In genomic region chr15:74531144-74531811, GRCh38 we compare ENCODE assay signal across 12 cellular contexts. TPM values are rescaled to one million over a fixed set of nuclear protein-coding genes. Genes with fewer than 3 reads are reported as not detected.
DNase-seq lines count a peak whose midpoint lies in the region; ATAC-seq, FAIRE-seq and TF ChIP-seq lines count a peak whose summit lies in the region.
"Had no signal": no experiment of that assay in that cellular context is flagged by ENCODE, and none has a peak within 500 bp of the region (broad histone marks: within the 10 kb centered on the region; RNA-seq: fewer than 3 reads in every experiment).

No MANE protein-coding gene starts in this region.

- H3K36me3 ChIP-seq in ES-I3 (ENCODE audit: insufficient read depth, low read length) (no peaks in the 10 kb centered on the region), neural progenitor cell (no peaks in the 10 kb centered on the region)

- no peaks in the 10 kb centered on the region for H3K27me3 ChIP-seq in neural progenitor cell

- H3K4me2 ChIP-seq in neural progenitor cell = peak overlapping the region; percentile 44

- H4K20me1 ChIP-seq in neural progenitor cell (ENCODE audit: low read depth) = no peaks in the 10 kb centered on the region

- H3K4me1 Mint-ChIP-seq in neural progenitor cell = peaks cover 13% of the 10 kb centered on the region
- peaks cover 3% of the 10 kb centered on the region for H3K4me1 Mint-ChIP-seq in activated CD4-positive, alpha-beta memory T cell treated with anti-CD3 and anti-CD28 coated beads for 36 hours (ENCODE audit: low read depth)
- H3K4me1 Mint-ChIP-seq: memory B cell had no signal

- peak overlapping the region; percentile 19; the same call in 1 of the 2 replicates for H3K9ac ChIP-seq in ES-I3 (ENCODE audit: low read depth, low read length)
- H3K9ac ChIP-seq in neural progenitor cell = no peak overlapping the region

- peak; percentile 97 for FAIRE-seq in RCC 7860 (lab: Jason Lieb, UNC)

- ATAC-seq in HG03342 (IDR thresholded peaks at IDR 0.05; ENCODE audit: unreplicated experiment) (no peak), HG02981 (IDR thresholded peaks at IDR 0.05; ENCODE audit: unreplicated experiment) (no peak)
- ATAC-seq: effector memory CD8-positive, alpha-beta T cell; stimulated activated naive B cell treated with anti-CD40 and anti-IgM and Interleukin-4, amounts not matched to agents 10 μg/mL and 1 μg/mL and 100 μg/mL, for 72 hours had no signal

- no peaks in the 10 kb centered on the region for H3K27me3 Mint-ChIP-seq in neural progenitor cell (ENCODE audit: insufficient read depth, low read depth)
- no peaks in the 10 kb centered on the region for H3K27me3 Mint-ChIP-seq in activated CD4-positive, alpha-beta memory T cell treated with anti-CD3 and anti-CD28 coated beads for 36 hours
- H3K27me3 Mint-ChIP-seq: effector memory CD8-positive, alpha-beta T cell; memory B cell; stimulated activated naive B cell treated with anti-CD40 and anti-IgM and Interleukin-4, amounts not matched to agents 10 μg/mL and 1 μg/mL and 100 μg/mL, for 72 hours had no signal

- DNase-seq in RCC 7860 (ENCODE audit: low spot score) (peak; percentile 100), fibroblast of gingiva (ENCODE audit: low read depth) (peak; percentile 11), neural progenitor cell (ENCODE audit: low spot score) (peak; percentile 54)
- DNase-seq in activated CD4-positive, alpha-beta memory T cell treated with anti-CD3 and anti-CD28 coated beads for 36 hours = no peak
- no peak for DNase-seq in activated naive CD4-positive, alpha-beta T cell treated with Interleukin-2 at 50 U/mL for 16 hours
- DNase-seq: DND-41; effector memory CD8-positive, alpha-beta T cell; stimulated activated naive B cell treated with anti-CD40 and anti-IgM and Interleukin-4, amounts not matched to agents 10 μg/mL and 1 μg/mL and 100 μg/mL, for 72 hours had no signal

- no peaks in the 10 kb centered on the region for H3K36me3 Mint-ChIP-seq in neural progenitor cell
- no peaks in the 10 kb centered on the region for H3K36me3 Mint-ChIP-seq in activated CD4-positive, alpha-beta memory T cell treated with anti-CD3 and anti-CD28 coated beads for 36 hours
- H3K36me3 Mint-ChIP-seq: memory B cell; stimulated activated naive B cell treated with anti-CD40 and anti-IgM and Interleukin-4, amounts not matched to agents 10 μg/mL and 1 μg/mL and 100 μg/mL, for 72 hours had no signal

- CTCF ChIA-PET in activated CD4-positive, alpha-beta memory T cell treated with anti-CD3 and anti-CD28 coated beads for 36 hours (lab: Charles Lee) = no interaction called here

- no peak overlapping the region for H3K4me3 Mint-ChIP-seq in neural progenitor cell
- H3K4me3 Mint-ChIP-seq in activated CD4-positive, alpha-beta memory T cell treated with anti-CD3 and anti-CD28 coated beads for 36 hours = no peak overlapping the region
- H3K4me3 Mint-ChIP-seq: effector memory CD8-positive, alpha-beta T cell; memory B cell; stimulated activated naive B cell treated with anti-CD40 and anti-IgM and Interleukin-4, amounts not matched to agents 10 μg/mL and 1 μg/mL and 100 μg/mL, for 72 hours had no signal

- no peak overlapping the region for H2AFZ ChIP-seq in neural progenitor cell (replicated peaks)

- H3F3A ChIP-seq in neural progenitor cell (ENCODE audit: low read depth) = peaks cover 16% of the 10 kb centered on the region

- POLR2A ChIA-PET in activated CD4-positive, alpha-beta memory T cell treated with anti-CD3 and anti-CD28 coated beads for 36 hours (lab: Charles Lee) = no interaction called here

- no peaks in the 10 kb centered on the region for H3K79me2 ChIP-seq in neural progenitor cell (ENCODE audit: low read depth)

- peak overlapping the region; percentile 43 for H3K27ac ChIP-seq in neural progenitor cell

- intact Hi-C loops in activated CD4-positive, alpha-beta memory T cell treated with anti-CD3 and anti-CD28 coated beads for 36 hours (cut with micrococcal nuclease) = no loop called here

- no peak for TF ChIP-seq CTCF in neural progenitor cell (IDR thresholded peaks at IDR 0.05)

- H3K4me1 ChIP-seq in ES-I3 (ENCODE audit: insufficient read depth, low read length) (peaks cover 21% of the 10 kb centered on the region), neural progenitor cell (peaks cover 14% of the 10 kb centered on the region)

- H3K4me3 ChIP-seq in neural progenitor cell = peak overlapping the region; percentile 1

- H3K27ac Mint-ChIP-seq in neural progenitor cell = no peak overlapping the region
- no peak overlapping the region for H3K27ac Mint-ChIP-seq in activated CD4-positive, alpha-beta memory T cell treated with anti-CD3 and anti-CD28 coated beads for 36 hours
- H3K27ac Mint-ChIP-seq: memory B cell had no signal

- H3K9me3 ChIP-seq in ES-I3 (ENCODE audit: control insufficient read depth, insufficient read depth, low read length) (no peaks in the 10 kb centered on the region), neural progenitor cell (ENCODE audit: low read depth) (no peaks in the 10 kb centered on the region)

- H3K9me3 Mint-ChIP-seq in neural progenitor cell = no peaks in the 10 kb centered on the region
- H3K9me3 Mint-ChIP-seq in activated CD4-positive, alpha-beta memory T cell treated with anti-CD3 and anti-CD28 coated beads for 36 hours = no peaks in the 10 kb centered on the region
- H3K9me3 Mint-ChIP-seq: effector memory CD8-positive, alpha-beta T cell; memory B cell; stimulated activated naive B cell treated with anti-CD40 and anti-IgM and Interleukin-4, amounts not matched to agents 10 μg/mL and 1 μg/mL and 100 μg/mL, for 72 hours had no signal

RNA-seq across cellular contexts. Expression of gene ARID3B, which starts 9.7 kb away (rescaled TPM):
- total RNA-seq in neural progenitor cell (ENCODE audit: low replicate concordance) = 31.5 and 72.4 TPM in 2 replicates
- total RNA-seq in activated CD4-positive, alpha-beta memory T cell treated with anti-CD3 and anti-CD28 coated beads for 36 hours = 10 to 100 TPM; 27.3 to 28.6 TPM

Comparison
In these comparisons a context has a peak if more than half of its experiments do, and no peak if none do; other contexts are left out.
1. DNase-seq: peak in RCC 7860 (single experiment), fibroblast of gingiva (single experiment) and neural progenitor cell (single experiment); none in activated CD4-positive, alpha-beta memory T cell treated with anti-CD3 and anti-CD28 coated beads for 36 hours (single experiment) and activated naive CD4-positive, alpha-beta T cell treated with Interleukin-2 at 50 U/mL for 16 hours (single experiment).